ENCODE assay signal across 9 cellular contexts in genomic region chr6:105603779-105604592, GRCh38.
A peak's percentile ranks its signal among the peaks of the same experiment; 100 is the strongest.
DNase-seq lines count a peak whose midpoint lies in the region; ATAC-seq and TF ChIP-seq lines count a peak whose summit lies in the region.
"Had no signal": no experiment of that assay in that cellular context is flagged by ENCODE, and none has a peak within 500 bp of the region (broad histone marks: within the 10 kb centered on the region; RNA-seq: fewer than 3 reads in every experiment).

No MANE protein-coding gene starts in this region.

- H3K27ac ChIP-seq in RWPE1: peak overlapping the region; percentile 82
- H3K27ac ChIP-seq in SJCRH30: no peak overlapping the region

- ATAC-seq in sciatic nerve: peak; percentile 58
- no peak for ATAC-seq in HG02970 (IDR thresholded peaks at IDR 0.05; ENCODE audit: low FRiP score, unreplicated experiment)

- H3K27me3 ChIP-seq in SJCRH30: no peaks in the 10 kb centered on the region

- DNase-seq in Ammon's horn (ENCODE audit: low spot score): peak; percentile 45
- no peak for DNase-seq in RWPE1 (ENCODE audit: low spot score)
- DNase-seq in globus pallidus (ENCODE audit: low spot score): peak; percentile 31
- no peak for DNase-seq in sciatic nerve (ENCODE audit: low spot score)
- DNase-seq in GM10248 (ENCODE audit: extremely low spot score): no peak
- DNase-seq in SJCRH30: no peak
- DNase-seq in GM10266 (ENCODE audit: extremely low spot score): no peak
- DNase-seq: RPMI8226 had no signal

- H3K36me3 ChIP-seq in SJCRH30: no peaks in the 10 kb centered on the region

- POLR2A ChIA-PET in RWPE1 (lab: Yijun Ruan, JAX; ENCODE audit: low non-redundant PET): no interaction called here
- POLR2A ChIA-PET in GM10248 (lab: Yijun Ruan, JAX): no interaction called here

- H3K4me1 ChIP-seq in SJCRH30: peaks cover 5% of the 10 kb centered on the region; the same call in 1 of the 2 replicates

- no peaks in the 10 kb centered on the region for H3K9me3 ChIP-seq in SJCRH30 (replicated peaks)

- H3K4me3 ChIP-seq in SJCRH30: no peak overlapping the region

- intact Hi-C loops in sciatic nerve (cut with DNase I): no loop called here

- TF ChIP-seq CTCF in RWPE1 (conservative IDR thresholded peaks at IDR 0.05; ENCODE audit: low read depth) (no peak), GM10248 (IDR thresholded peaks at IDR 0.05; ENCODE audit: control extremely low read depth, extremely low read depth, low read depth, missing control alignments) (no peak), GM10266 (IDR thresholded peaks at IDR 0.05; ENCODE audit: control insufficient read depth, insufficient read depth, low read depth, missing control alignments) (no peak)

- CTCF ChIA-PET in RWPE1 (lab: Yijun Ruan, JAX) (no interaction called here), GM10248 (lab: Yijun Ruan, JAX) (no interaction called here)

Comparison
In these comparisons a context has a peak if more than half of its experiments do, and no peak if none do; other contexts are left out.
1. DNase-seq: peak in Ammon's horn (single experiment) and globus pallidus (single experiment); none in RWPE1 (single experiment), sciatic nerve (single experiment), GM10248 (single experiment), SJCRH30 (0 of 2) and GM10266 (single experiment).